Comparison of ENCODE assay signal across 10 cellular contexts in the genomic region with DNA sequence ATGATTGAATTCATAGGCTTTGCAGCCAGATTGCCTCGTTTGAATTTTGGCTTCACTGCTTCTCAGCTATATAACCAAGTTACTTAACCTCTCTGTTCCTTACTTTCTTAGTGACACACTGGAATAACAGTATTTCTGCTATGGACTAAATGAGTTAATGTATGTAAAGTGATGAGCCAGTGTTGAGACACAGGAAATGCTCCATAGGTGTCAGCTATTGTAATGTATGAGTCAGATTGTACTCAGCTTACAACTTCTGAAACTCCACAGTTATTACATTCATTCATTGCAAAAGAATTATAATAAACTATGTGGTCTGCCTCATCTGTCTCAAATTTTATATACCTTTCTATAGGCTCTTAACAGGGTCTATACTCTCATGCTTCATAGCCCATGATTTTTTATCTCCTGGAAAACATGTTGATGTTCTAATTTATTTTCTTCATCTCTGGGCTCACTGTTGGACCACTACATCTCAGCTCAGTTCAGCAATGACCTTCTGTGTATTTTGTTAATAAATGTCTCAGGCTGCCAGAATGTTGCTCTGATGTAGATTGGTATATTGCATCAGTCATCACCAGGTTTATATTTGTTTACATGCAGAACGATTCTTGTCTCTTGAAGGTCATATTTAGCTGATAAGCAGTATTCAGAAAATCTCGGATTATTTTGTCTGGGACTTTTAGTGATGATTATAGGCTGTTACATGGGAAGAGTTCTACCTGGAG.
DNase-seq lines count a peak whose midpoint lies in the region; ATAC-seq, FAIRE-seq and TF ChIP-seq lines count a peak whose summit lies in the region.
"Had no signal": no experiment of that assay in that cellular context is flagged by ENCODE, and none has a peak within 500 bp of the region (broad histone marks: within the 10 kb centered on the region; RNA-seq: fewer than 3 reads in every experiment).

No MANE protein-coding gene starts in this region.

- in situ Hi-C loops in HepG2 (cut with HindIII; ENCODE audit: extremely low pct_ligation_motif_present, low pct_unique_long_range_greater_than_20kb) = no loop called here

- H3K27me3 ChIP-seq in HepG2 (ENCODE audit: control insufficient read depth in 1 of 2, insufficient read depth in 2 of 2, low read length in 2 of 2) (no peaks in the 10 kb centered on the region), uterus (no peaks in the 10 kb centered on the region)

- H3K4me2 ChIP-seq in HepG2 (ENCODE audit: low read depth, low read length) = no peak overlapping the region

- TF ChIP-seq EP300 in HepG2 (IDR thresholded peaks at IDR 0.05; ENCODE audit: low read depth in 2 of 2, low read length in 2 of 2) = no peak
- TF ChIP-seq EP300 in HepG2 (CRISPR knock-in tag; IDR thresholded peaks at IDR 0.05; ENCODE audit: borderline replicate concordance) = no peak

- H3K4me3 ChIP-seq in HepG2 (replicated peaks in 1 of 3; ENCODE audit: insufficient read depth in 1 of 3, low read depth in 2 of 3, low read length in 3 of 3) = no peak overlapping the region
- H3K4me3 ChIP-seq in uterus = no peak overlapping the region
- H3K4me3 ChIP-seq: skin epidermis had no signal

- ATAC-seq in GM18505 (IDR thresholded peaks at IDR 0.05; ENCODE audit: unreplicated experiment) = peak; percentile 53
- peak; percentile 50 for ATAC-seq in HG02642 (IDR thresholded peaks at IDR 0.05; ENCODE audit: poor library complexity, unreplicated experiment)
- ATAC-seq in HepG2 = no peak

- H3K79me2 ChIP-seq in HepG2 (ENCODE audit: insufficient read depth, low read length) = no peaks in the 10 kb centered on the region

- intact Hi-C loops in HepG2 (cut with micrococcal nuclease; ENCODE audit: unreplicated experiment) (no loop called here), uterus (cut with DNase I; ENCODE audit: low total_unique reads) (no loop called here)

- H3K4me1 ChIP-seq in HepG2 (ENCODE audit: insufficient read depth, low read length) (no peaks in the 10 kb centered on the region), uterus (peaks cover 0 to 3% of the 10 kb centered on the region in 2 donors)

- H3K9ac ChIP-seq in HepG2 (ENCODE audit: insufficient read depth, low read depth, low read length) = no peak overlapping the region

- TF ChIP-seq POLR2A in GM18505 (IDR thresholded peaks at IDR 0.05; ENCODE audit: borderline replicate concordance, extremely low read depth, insufficient read depth, insufficient read length) (no peak), HepG2 (IDR thresholded peaks at IDR 0.05; ENCODE audit: insufficient read depth in 1 of 2, low read depth in 2 of 2, low read length in 2 of 2) (no peak), uterus (IDR thresholded peaks at IDR 0.05) (no peak)

- 43% methylated on average over 3 of the region's 3 CpGs for WGBS in HepG2 (ENCODE audit: low lambda C conversion rate)

- BruUV-seq in HepG2 (replicated peaks; lab: Mats Ljungman, UMichigan) = no TSS peak

- CTCF ChIA-PET in HepG2 (lab: Yijun Ruan, JAX; ENCODE audit: low intra/inter-chr PET ratio, low total read pairs) = no interaction called here

- TF ChIP-seq RAD21 in HepG2 (CRISPR knock-in tag; IDR thresholded peaks at IDR 0.05) = no peak

- FAIRE-seq in HepG2 (lab: Jason Lieb, UNC) = peak; percentile 37
- FAIRE-seq: endometrium had no signal

- H3K36me3 ChIP-seq in HepG2 (replicated peaks in 1 of 2; ENCODE audit: control insufficient read depth in 1 of 2, insufficient read depth in 2 of 2, low read length in 2 of 2) (no peaks in the 10 kb centered on the region), uterus (no peaks in the 10 kb centered on the region)

- peak; percentile 93 for DNase-seq in RKO (ENCODE audit: low spot score)
- no peak for DNase-seq in HepG2 (ENCODE audit: low spot score)
- DNase-seq in Kasumi-1 (lab: John Stamatoyannopoulos, UW) = no peak
- no peak for DNase-seq in COR-L47 (lab: John Stamatoyannopoulos, UW)
- DNase-seq in activated naive CD4-positive, alpha-beta T cell (lab: John Stamatoyannopoulos, UW) = no peak
- DNase-seq in uterus = no peak

- H4K20me1 ChIP-seq in HepG2 (ENCODE audit: insufficient read depth, low read length) = no peaks in the 10 kb centered on the region

- no peak overlapping the region for H3K27ac ChIP-seq in HepG2 (ENCODE audit: extremely low read length, insufficient read depth, low read length)
- H3K27ac ChIP-seq in uterus = no peak overlapping the region

- no peak overlapping the region for H2AFZ ChIP-seq in HepG2 (ENCODE audit: low read length)

- TF ChIP-seq CTCF in HepG2 (CRISPR knock-in tag; IDR thresholded peaks at IDR 0.05) (no peak), uterus (IDR thresholded peaks at IDR 0.05) (no peak)

- H3K9me3 ChIP-seq in HepG2 (ENCODE audit: low read length) (no peaks in the 10 kb centered on the region), uterus (no peaks in the 10 kb centered on the region)

- POLR2A ChIA-PET in HepG2 (lab: Yijun Ruan, JAX) = no interaction called here

TF ChIP-seq in HepG2, 621 proteins besides CTCF, POLR2A, EP300 and RAD21:
- TF ChIP-seq ATF4 (CRISPR knock-in tag; IDR thresholded peaks at IDR 0.05) = peak in 1 of 2 experiments; percentile 64; a peak in 2 of 4 replicates
- TF ChIP-seq CC2D1A (CRISPR knock-in tag; IDR thresholded peaks at IDR 0.05) = no peak
